ENCODE assay signal across 8 cellular contexts in genomic region chr4:69760455-69760854, GRCh38. TPM values are rescaled to one million over a fixed set of nuclear protein-coding genes. Genes with fewer than 3 reads are reported as not detected.
DNase-seq lines count a peak whose midpoint lies in the region; ATAC-seq and TF ChIP-seq lines count a peak whose summit lies in the region.

SULT1B1 (minus strand) TSS chr4:69760620; CDS start chr4:69755217, 5,403 bp downstream.

- H3K27me3 ChIP-seq in right cardiac atrium (ENCODE audit: control insufficient read depth, insufficient read depth), result no peaks in the 10 kb centered on the region

- intact Hi-C loops in activated T-helper 1 cell treated with anti-CD3 and anti-CD28 coated beads, Interleukin-12 subunit alpha, Interleukin-12 subunit beta, Interleukin-2, Interleukin-4 antibody, amounts not matched to agents 30 ng/mL and 10 ng/mL and 1 ng/mL, durations not matched to agents 14 hours and 24 hours and 36 hours (cut with micrococcal nuclease), result no loop called here
- intact Hi-C loops in right cardiac atrium (cut with DNase I), result no loop called here

- peak within 1 kb of the TSS; percentile 84 for H3K4me3 Mint-ChIP-seq in activated T-helper 1 cell treated with anti-CD3 and anti-CD28 coated beads, Interleukin-12 subunit alpha, Interleukin-12 subunit beta, Interleukin-2, Interleukin-4 antibody, amounts not matched to agents 30 ng/mL and 10 ng/mL and 1 ng/mL, durations not matched to agents 14 hours and 24 hours and 36 hours

- H3K27me3 Mint-ChIP-seq in activated T-helper 1 cell treated with anti-CD3 and anti-CD28 coated beads, Interleukin-12 subunit alpha, Interleukin-12 subunit beta, Interleukin-2, Interleukin-4 antibody, amounts not matched to agents 30 ng/mL and 10 ng/mL and 1 ng/mL, durations not matched to agents 14 hours and 24 hours and 36 hours (ENCODE audit: insufficient read depth), result peaks cover 2% of the 10 kb centered on the region

- peak within 1 kb of the TSS; percentile 15 for H3K4me3 ChIP-seq in right cardiac atrium (ENCODE audit: low read length)

- H3K4me1 Mint-ChIP-seq in activated T-helper 1 cell treated with anti-CD3 and anti-CD28 coated beads, Interleukin-12 subunit alpha, Interleukin-12 subunit beta, Interleukin-2, Interleukin-4 antibody, amounts not matched to agents 30 ng/mL and 10 ng/mL and 1 ng/mL, durations not matched to agents 14 hours and 24 hours and 36 hours (ENCODE audit: low read depth), result peaks cover 45% of the 10 kb centered on the region

- H3K9me3 ChIP-seq in right cardiac atrium (ENCODE audit: control insufficient read depth, low read length), result no peaks in the 10 kb centered on the region

- no peaks in the 10 kb centered on the region for H3K9me3 Mint-ChIP-seq in activated T-helper 1 cell treated with anti-CD3 and anti-CD28 coated beads, Interleukin-12 subunit alpha, Interleukin-12 subunit beta, Interleukin-2, Interleukin-4 antibody, amounts not matched to agents 30 ng/mL and 10 ng/mL and 1 ng/mL, durations not matched to agents 14 hours and 24 hours and 36 hours

- peaks cover 3% of the 10 kb centered on the region for H3K36me3 Mint-ChIP-seq in activated T-helper 1 cell treated with anti-CD3 and anti-CD28 coated beads, Interleukin-12 subunit alpha, Interleukin-12 subunit beta, Interleukin-2, Interleukin-4 antibody, amounts not matched to agents 30 ng/mL and 10 ng/mL and 1 ng/mL, durations not matched to agents 14 hours and 24 hours and 36 hours (ENCODE audit: low read depth)

- CTCF ChIA-PET in RWPE1 (lab: Yijun Ruan, JAX), result no interaction called here

- peak within 1 kb of the TSS; percentile 97 for H3K27ac Mint-ChIP-seq in activated T-helper 1 cell treated with anti-CD3 and anti-CD28 coated beads, Interleukin-12 subunit alpha, Interleukin-12 subunit beta, Interleukin-2, Interleukin-4 antibody, amounts not matched to agents 30 ng/mL and 10 ng/mL and 1 ng/mL, durations not matched to agents 14 hours and 24 hours and 36 hours

- POLR2A ChIA-PET in RWPE1 (lab: Yijun Ruan, JAX; ENCODE audit: low non-redundant PET), result no interaction called here

- ATAC-seq in right cardiac atrium, result peak; percentile 76 to 96
- ATAC-seq in HG02840 (IDR thresholded peaks at IDR 0.05; ENCODE audit: low FRiP score, unreplicated experiment), result no peak

- H3K4me1 ChIP-seq in right cardiac atrium (ENCODE audit: control insufficient read depth, insufficient read depth, low read length), result no peaks in the 10 kb centered on the region

- 41% methylated on average over 2 of the region's 2 CpGs for WGBS in right cardiac atrium

- DNase-seq in NK-92 treated with Interleukin-12 subunit alpha and Interleukin-12 subunit beta, amount 100 ng/mL, for 24 hours (lab: John Stamatoyannopoulos, UW), result peak; percentile 24
- no peak for DNase-seq in NK-92 (lab: John Stamatoyannopoulos, UW; ENCODE audit: unreplicated experiment)
- DNase-seq in activated T-helper 1 cell treated with anti-CD3 and anti-CD28 coated beads, Interleukin-12 subunit alpha, Interleukin-12 subunit beta, Interleukin-2, Interleukin-4 antibody, amounts not matched to agents 30 ng/mL and 10 ng/mL and 1 ng/mL, durations not matched to agents 14 hours and 24 hours and 36 hours (ENCODE audit: low spot score), result peak; percentile 62
- peak in 1 of 3 donors; percentile 33 for DNase-seq in right cardiac atrium
- peak; percentile 1 to 8 for DNase-seq in stimulated activated CD8-positive, alpha-beta memory T cell treated with anti-CD3 and anti-CD28 coated beads, Interleukin-7, amount 100 ng/mL, for 48 hours (ENCODE audit: extremely low read depth in 1 of 2, low read depth in 1 of 2)
- DNase-seq in HPDE6-E6E7 (ENCODE audit: extremely low spot score), result no peak
- DNase-seq in RWPE1 (ENCODE audit: low spot score), result no peak

- H3K27ac ChIP-seq in right cardiac atrium (ENCODE audit: low read length) (no peak within 1 kb of the TSS), RWPE1 (no peak within 1 kb of the TSS)

- TF ChIP-seq CTCF in RWPE1 (conservative IDR thresholded peaks at IDR 0.05; ENCODE audit: low read depth), result no peak

RNA-seq across cellular contexts. Expression of gene SULT1B1, which starts in this region (rescaled TPM):
- 0.17 and 0.26 TPM in 2 replicates for total RNA-seq in activated T-helper 1 cell treated with anti-CD3 and anti-CD28 coated beads, Interleukin-12 subunit alpha, Interleukin-12 subunit beta, Interleukin-2, Interleukin-4 antibody, amounts not matched to agents 30 ng/mL and 10 ng/mL and 1 ng/mL, durations not matched to agents 14 hours and 24 hours and 36 hours
- total RNA-seq in right cardiac atrium, result 1 to 10 TPM in 1 of 4 donors, under 1 TPM in 3; 0.51 to 2.7 (median 0.93) TPM
- polyA plus RNA-seq in right cardiac atrium, result 0.18 TPM

Comparison
In these comparisons a context has a peak if more than half of its experiments do, and no peak if none do; other contexts are left out.
1. DNase-seq: peak in NK-92 treated with Interleukin-12 subunit alpha and Interleukin-12 subunit beta, amount 100 ng/mL, for 24 hours (single experiment) and stimulated activated CD8-positive, alpha-beta memory T cell treated with anti-CD3 and anti-CD28 coated beads, Interleukin-7, amount 100 ng/mL, for 48 hours (2 of 2); none in NK-92 (single experiment), HPDE6-E6E7 (single experiment) and RWPE1 (single experiment).
2. Peak in DNase-seq in activated T-helper 1 cell treated with anti-CD3 and anti-CD28 coated beads, Interleukin-12 subunit alpha, Interleukin-12 subunit beta, Interleukin-2, Interleukin-4 antibody, amounts not matched to agents 30 ng/mL and 10 ng/mL and 1 ng/mL, durations not matched to agents 14 hours and 24 hours and 36 hours; RNA of the gene not detected or under 1 TPM.